ENCODE assay signal across 27 cellular contexts in genomic region chr10:119384127-119384526, GRCh38.
DNase-seq lines count a peak whose midpoint lies in the region; ATAC-seq and TF ChIP-seq lines count a peak whose summit lies in the region.
"Had no signal": no experiment of that assay in that cellular context is flagged by ENCODE, and none has a peak within 500 bp of the region (broad histone marks: within the 10 kb centered on the region; RNA-seq: fewer than 3 reads in every experiment).

No MANE protein-coding gene starts in this region.

- H3K36me3 Mint-ChIP-seq in effector memory CD8-positive, alpha-beta T cell (ENCODE audit: insufficient read depth): no peaks in the 10 kb centered on the region
- peaks cover 62% of the 10 kb centered on the region for H3K36me3 Mint-ChIP-seq in stimulated activated memory B cell treated with anti-CD40 and anti-IgM and Interleukin-4, amounts not matched to agents 10 μg/mL and 1 μg/mL and 100 μg/mL, for 72 hours

- DNase-seq in left ventricle myocardium inferior (no peak), left cardiac atrium (no peak), putamen (ENCODE audit: low spot score) (no peak)
- no peak for DNase-seq in effector memory CD8-positive, alpha-beta T cell
- DNase-seq: activated CD4-positive, alpha-beta T cell treated with anti-CD3 and anti-CD28 coated beads for 4 hours; activated T-cell treated with anti-CD3 and anti-CD28 coated beads, Interleukin-2, amount 50 U/mL, for 4 hours; adrenal gland; C1 segment of cervical spinal cord; cerebellar nuclear complex; dermis blood vessel endothelial cell; H9; kidney glomerular epithelial cell; MG63; NCI-H1105 treated with DMSO at 0.1 percent for 48 hours; NCI-H1930; NCI-H524 treated with DMSO at 0.1 percent for 48 hours; nephron progenitor cell; NK-92 treated with Interleukin-12 subunit alpha and Interleukin-12 subunit beta, amount 100 ng/mL, for 24 hours; SHP77; stimulated activated naive CD4-positive, alpha-beta T cell had no signal

- intact Hi-C loops in left ventricle myocardium inferior (cut with micrococcal nuclease) (no loop called here), left cardiac atrium (cut with DNase I) (no loop called here)

- H3K9me3 ChIP-seq in left ventricle myocardium inferior (replicated peaks) (no peaks in the 10 kb centered on the region), KOPT-K1 (ENCODE audit: insufficient read depth, low read length, poor library complexity, severe bottlenecking) (no peaks in the 10 kb centered on the region)
- H3K9me3 ChIP-seq: adrenal gland, mucosa of descending colon had no signal

- H3K27me3 ChIP-seq in left ventricle myocardium inferior (ENCODE audit: low read depth): no peaks in the 10 kb centered on the region
- H3K27me3 ChIP-seq: adrenal gland, MG63 had no signal

- H3K4me1 Mint-ChIP-seq in effector memory CD8-positive, alpha-beta T cell (ENCODE audit: low read depth in 2 of 2): peaks cover 22 to 27% of the 10 kb centered on the region in 2 donors
- peaks cover 30% of the 10 kb centered on the region for H3K4me1 Mint-ChIP-seq in stimulated activated memory B cell treated with anti-CD40 and anti-IgM and Interleukin-4, amounts not matched to agents 10 μg/mL and 1 μg/mL and 100 μg/mL, for 72 hours
- H3K4me1 Mint-ChIP-seq: H9 had no signal

- peaks cover 63% of the 10 kb centered on the region for H3K4me1 ChIP-seq in left ventricle myocardium inferior

- peak overlapping the region; percentile 81 to 88 for H3K27ac Mint-ChIP-seq in effector memory CD8-positive, alpha-beta T cell
- H3K27ac Mint-ChIP-seq in stimulated activated memory B cell treated with anti-CD40 and anti-IgM and Interleukin-4, amounts not matched to agents 10 μg/mL and 1 μg/mL and 100 μg/mL, for 72 hours: peak overlapping the region; percentile 1
- H3K27ac Mint-ChIP-seq: H9, type B pancreatic cell had no signal

- H3K9me3 Mint-ChIP-seq in effector memory CD8-positive, alpha-beta T cell: no peaks in the 10 kb centered on the region
- no peaks in the 10 kb centered on the region for H3K9me3 Mint-ChIP-seq in stimulated activated memory B cell treated with anti-CD40 and anti-IgM and Interleukin-4, amounts not matched to agents 10 μg/mL and 1 μg/mL and 100 μg/mL, for 72 hours
- H3K9me3 Mint-ChIP-seq: activated T-cell treated with anti-CD3 and anti-CD28 coated beads, Interleukin-2, amount 50 U/mL, for 4 hours; H9; nephron progenitor cell; type B pancreatic cell had no signal

- H3K4me3 Mint-ChIP-seq in effector memory CD8-positive, alpha-beta T cell: no peak overlapping the region
- H3K4me3 Mint-ChIP-seq in stimulated activated memory B cell treated with anti-CD40 and anti-IgM and Interleukin-4, amounts not matched to agents 10 μg/mL and 1 μg/mL and 100 μg/mL, for 72 hours: no peak overlapping the region
- H3K4me3 Mint-ChIP-seq: activated T-cell treated with anti-CD3 and anti-CD28 coated beads, Interleukin-2, amount 50 U/mL, for 4 hours; H9; nephron progenitor cell; type B pancreatic cell had no signal

- ATAC-seq in left cardiac atrium: no peak
- no peak for ATAC-seq in effector memory CD8-positive, alpha-beta T cell (replicated peaks)
- ATAC-seq in stimulated activated memory B cell treated with anti-CD40 and anti-IgM and Interleukin-4, amounts not matched to agents 10 μg/mL and 1 μg/mL and 100 μg/mL, for 72 hours: no peak
- no peak for ATAC-seq in GM18861 (IDR thresholded peaks at IDR 0.05; ENCODE audit: unreplicated experiment)
- ATAC-seq: activated T-cell treated with anti-CD3 and anti-CD28 coated beads, Interleukin-2, amount 50 U/mL, for 4 hours; K562; mucosa of descending colon had no signal

- no peak overlapping the region for H3K4me3 ChIP-seq in left ventricle myocardium inferior
- H3K4me3 ChIP-seq: adrenal gland, K562, lung, MG63, mucosa of descending colon had no signal

- H3K27me3 Mint-ChIP-seq in effector memory CD8-positive, alpha-beta T cell: no peaks in the 10 kb centered on the region
- H3K27me3 Mint-ChIP-seq in stimulated activated memory B cell treated with anti-CD40 and anti-IgM and Interleukin-4, amounts not matched to agents 10 μg/mL and 1 μg/mL and 100 μg/mL, for 72 hours: no peaks in the 10 kb centered on the region
- H3K27me3 Mint-ChIP-seq: type B pancreatic cell had no signal

- TF ChIP-seq CTCF in left ventricle myocardium inferior (IDR thresholded peaks at IDR 0.05; ENCODE audit: borderline replicate concordance): no peak

- H3K36me3 ChIP-seq in left ventricle myocardium inferior (peaks cover 22% of the 10 kb centered on the region), KOPT-K1 (ENCODE audit: insufficient read depth, low read length) (peaks cover 27% of the 10 kb centered on the region; the same call in 1 of the 2 replicates)
- H3K36me3 ChIP-seq: adrenal gland had no signal

- H3K27ac ChIP-seq in left ventricle myocardium inferior (replicated peaks) (peak overlapping the region; percentile 48), KOPT-K1 (ENCODE audit: low read depth, low read length, poor library complexity, severe bottlenecking) (peak overlapping the region; percentile 37)
